ENCODE assay signal across 1 cellular context in the genomic region with DNA sequence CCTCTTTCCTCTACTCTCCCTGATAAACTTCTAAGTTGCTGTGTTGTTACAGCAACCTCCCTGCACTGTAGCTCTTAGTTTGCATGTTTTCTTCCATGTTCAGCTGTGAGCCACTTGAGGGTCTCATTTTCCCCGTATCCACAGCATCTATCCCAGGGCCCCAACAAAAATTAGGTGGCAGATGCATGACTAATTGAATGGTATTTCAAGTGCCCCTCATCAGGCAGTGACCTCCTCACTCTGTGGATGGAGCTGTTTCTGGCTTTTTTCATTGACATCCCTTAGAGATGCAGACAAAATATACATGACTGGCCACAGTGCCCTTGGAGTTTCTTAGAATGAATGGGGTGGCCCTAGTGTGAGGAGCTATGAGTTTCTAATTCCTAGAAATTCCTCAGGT.
TF ChIP-seq lines count a peak whose summit lies in the region.

No MANE protein-coding gene starts in this region.

TF ChIP-seq in H1, 55 proteins besides CTCF, POLR2A, EP300 and RAD21 (continued from another document):
- TF ChIP-seq NRF1 (IDR thresholded peaks at IDR 0.05; ENCODE audit: low read depth, low read length): no peak
- TF ChIP-seq JUN (IDR thresholded peaks at IDR 0.05; ENCODE audit: low read depth, low read length): no peak
- TF ChIP-seq MAFK (IDR thresholded peaks at IDR 0.05; ENCODE audit: low read depth, low read length): no peak
- TF ChIP-seq, protein P1, sequence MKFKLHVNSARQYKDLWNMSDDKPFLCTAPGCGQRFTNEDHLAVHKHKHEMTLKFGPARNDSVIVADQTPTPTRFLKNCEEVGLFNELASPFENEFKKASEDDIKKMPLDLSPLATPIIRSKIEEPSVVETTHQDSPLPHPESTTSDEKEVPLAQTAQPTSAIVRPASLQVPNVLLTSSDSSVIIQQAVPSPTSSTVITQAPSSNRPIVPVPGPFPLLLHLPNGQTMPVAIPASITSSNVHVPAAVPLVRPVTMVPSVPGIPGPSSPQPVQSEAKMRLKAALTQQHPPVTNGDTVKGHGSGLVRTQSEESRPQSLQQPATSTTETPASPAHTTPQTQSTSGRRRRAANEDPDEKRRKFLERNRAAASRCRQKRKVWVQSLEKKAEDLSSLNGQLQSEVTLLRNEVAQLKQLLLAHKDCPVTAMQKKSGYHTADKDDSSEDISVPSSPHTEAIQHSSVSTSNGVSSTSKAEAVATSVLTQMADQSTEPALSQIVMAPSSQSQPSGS (IDR thresholded peaks at IDR 0.05; ENCODE audit: low read length): no peak
- no peak for TF ChIP-seq ASH2L (IDR thresholded peaks at IDR 0.05; ENCODE audit: low read length)
- no peak for TF ChIP-seq SP4 (IDR thresholded peaks at IDR 0.05; ENCODE audit: low read length)
- no peak for TF ChIP-seq RNF2 (IDR thresholded peaks at IDR 0.05; ENCODE audit: borderline replicate concordance, low read depth, low read length, missing control alignments, poor library complexity, severe bottlenecking)
- no peak for TF ChIP-seq TCF12 (IDR thresholded peaks at IDR 0.05; ENCODE audit: low read depth, low read length)
- no peak for TF ChIP-seq CTBP2 (IDR thresholded peaks at IDR 0.05; ENCODE audit: borderline replicate concordance, insufficient read depth, insufficient read length, low read length)
- TF ChIP-seq, protein P2, sequence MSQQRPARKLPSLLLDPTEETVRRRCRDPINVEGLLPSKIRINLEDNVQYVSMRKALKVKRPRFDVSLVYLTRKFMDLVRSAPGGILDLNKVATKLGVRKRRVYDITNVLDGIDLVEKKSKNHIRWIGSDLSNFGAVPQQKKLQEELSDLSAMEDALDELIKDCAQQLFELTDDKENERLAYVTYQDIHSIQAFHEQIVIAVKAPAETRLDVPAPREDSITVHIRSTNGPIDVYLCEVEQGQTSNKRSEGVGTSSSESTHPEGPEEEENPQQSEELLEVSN (IDR thresholded peaks at IDR 0.05): no peak
- no peak for TF ChIP-seq RXRA (IDR thresholded peaks at IDR 0.05; ENCODE audit: insufficient read depth, low read depth, low read length)
- TF ChIP-seq NANOG (IDR thresholded peaks at IDR 0.05; ENCODE audit: insufficient read depth, low read depth, low read length, poor library complexity, severe bottlenecking): no peak
- no peak for TF ChIP-seq ZNF274 (IDR thresholded peaks at IDR 0.05; ENCODE audit: borderline replicate concordance, extremely low read depth, low read length)
- TF ChIP-seq SIX5 (IDR thresholded peaks at IDR 0.05; ENCODE audit: low read depth, low read length): no peak
- TF ChIP-seq, protein P3, sequence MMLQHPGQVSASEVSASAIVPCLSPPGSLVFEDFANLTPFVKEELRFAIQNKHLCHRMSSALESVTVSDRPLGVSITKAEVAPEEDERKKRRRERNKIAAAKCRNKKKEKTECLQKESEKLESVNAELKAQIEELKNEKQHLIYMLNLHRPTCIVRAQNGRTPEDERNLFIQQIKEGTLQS (IDR thresholded peaks at IDR 0.05; ENCODE audit: insufficient read depth, low read depth, low read length): no peak
- TF ChIP-seq SUZ12 (IDR thresholded peaks at IDR 0.05; ENCODE audit: low read length): no peak
